In the genomic region with DNA sequence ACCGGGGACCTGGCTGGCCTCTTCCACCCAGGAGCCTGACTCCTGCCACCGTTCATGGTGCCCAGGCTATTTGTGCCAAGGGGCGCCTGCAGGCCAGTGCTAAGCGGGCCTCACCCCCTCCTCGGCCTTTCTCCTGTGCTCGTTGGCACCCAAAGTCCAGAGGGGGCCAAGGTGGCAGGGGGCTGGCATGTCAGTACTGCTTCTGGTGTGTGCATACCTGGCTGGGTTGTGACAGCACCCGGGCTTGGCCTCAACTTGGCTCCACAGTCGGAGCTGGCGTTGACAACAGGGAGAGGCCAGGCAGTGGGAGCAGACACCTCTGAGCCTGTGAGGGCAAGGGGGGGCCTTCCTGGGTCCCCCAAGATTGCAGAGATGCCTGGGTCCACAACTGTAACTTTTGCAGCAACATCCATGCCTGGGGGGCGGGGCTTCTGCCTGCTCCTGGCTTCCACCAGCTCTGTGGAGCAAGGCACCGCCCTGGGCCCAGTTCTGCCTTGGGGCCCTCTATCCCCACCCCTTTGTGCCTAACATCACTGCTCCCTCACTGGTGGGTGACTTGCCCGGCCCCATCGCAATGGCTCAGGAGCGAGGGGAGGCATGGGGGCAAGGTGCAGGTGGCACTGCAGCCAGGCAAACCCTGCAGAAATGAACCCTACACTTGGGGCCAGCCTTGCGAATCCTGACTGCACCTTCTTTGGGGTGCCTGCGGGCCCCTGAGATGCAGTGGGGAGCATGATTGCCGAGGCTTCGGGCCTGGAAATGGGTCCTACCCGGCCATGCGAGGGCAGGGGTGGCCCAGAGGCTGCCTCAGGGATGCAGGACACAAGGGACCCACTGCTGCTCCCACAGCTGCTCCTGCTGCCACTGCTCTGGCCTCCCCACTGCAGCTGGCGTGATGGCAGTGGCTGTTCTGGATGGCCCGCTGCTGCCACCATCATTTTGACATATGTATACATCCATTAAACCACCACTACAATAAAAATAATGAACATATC, we compare ENCODE assay signal across 22 cellular contexts.
"Had no signal": no experiment of that assay in that cellular context is flagged by ENCODE, and none has a peak within 500 bp of the region (broad histone marks: within the 10 kb centered on the region; RNA-seq: fewer than 3 reads in every experiment).

No MANE protein-coding gene starts in this region.

- DNase-seq: activated CD4-positive, alpha-beta T cell treated with anti-CD3 and anti-CD28 coated beads, Interleukin-2, amount 10 ng/mL, durations not matched to agents 7 days and 5 days; activated CD8-positive, alpha-beta memory T cell treated with anti-CD3 and anti-CD28 coated beads, Interleukin-2, amount 10 ng/mL, durations not matched to agents 7 days and 5 days; activated CD8-positive, alpha-beta T cell treated with anti-CD3 and anti-CD28 coated beads for 36 hours; activated effector memory CD4-positive, alpha-beta T cell treated with anti-CD3 and anti-CD28 coated beads, Interleukin-2, amount 50 U/mL, for 16 hours; activated naive CD4-positive, alpha-beta T cell treated with anti-CD3 and anti-CD28 coated beads, Interleukin-2, amount 50 U/mL, for 16 hours; activated naive CD8-positive, alpha-beta T cell treated with anti-CD3 and anti-CD28 coated beads, Interleukin-2, amount 50 U/mL, for 24 hours; activated T-cell treated with anti-CD3 and anti-CD28 coated beads for 4 hours; body of pancreas; caudate nucleus; dermis blood vessel endothelial cell; effector CD8-positive, alpha-beta T cell; foreskin melanocyte; hypothalamus; mesenchymal stem cell; occipital lobe; sigmoid colon; stimulated activated CD4-positive, alpha-beta T cell treated with anti-CD3 and anti-CD28 coated beads, Interleukin-15, amount 100 ng/mL, for 24 hours; stimulated activated naive CD4-positive, alpha-beta T cell; testis had no signal

- H3K36me3 ChIP-seq: sigmoid colon, vagina had no signal

- H3K4me3 ChIP-seq: body of pancreas, sigmoid colon, smooth muscle cell, testis, vagina had no signal

- H3K27ac ChIP-seq: body of pancreas, sigmoid colon, testis, vagina had no signal

- H3K27me3 ChIP-seq: body of pancreas, sigmoid colon, testis, vagina had no signal

- ATAC-seq: activated CD4-positive, CD25-positive, alpha-beta regulatory T cell treated with anti-CD3 and anti-CD28 coated beads, Interleukin-2, amount 50 U/mL, for 24 hours; activated CD8-positive, alpha-beta memory T cell treated with anti-CD3 and anti-CD28 coated beads, Interleukin-2, amount 10 ng/mL, durations not matched to agents 7 days and 5 days; activated CD8-positive, alpha-beta T cell treated with anti-CD3 and anti-CD28 coated beads for 36 hours; activated naive CD8-positive, alpha-beta T cell treated with anti-CD3 and anti-CD28 coated beads, Interleukin-2, amount 50 U/mL, for 24 hours; body of pancreas had no signal

- H3K9me3 ChIP-seq: sigmoid colon, testis, vagina had no signal

- H3K4me2 ChIP-seq: smooth muscle cell had no signal

- H3K4me1 ChIP-seq: body of pancreas, sigmoid colon, testis, vagina had no signal
